ENCODE assay signal across 16 cellular contexts in the genomic region with DNA sequence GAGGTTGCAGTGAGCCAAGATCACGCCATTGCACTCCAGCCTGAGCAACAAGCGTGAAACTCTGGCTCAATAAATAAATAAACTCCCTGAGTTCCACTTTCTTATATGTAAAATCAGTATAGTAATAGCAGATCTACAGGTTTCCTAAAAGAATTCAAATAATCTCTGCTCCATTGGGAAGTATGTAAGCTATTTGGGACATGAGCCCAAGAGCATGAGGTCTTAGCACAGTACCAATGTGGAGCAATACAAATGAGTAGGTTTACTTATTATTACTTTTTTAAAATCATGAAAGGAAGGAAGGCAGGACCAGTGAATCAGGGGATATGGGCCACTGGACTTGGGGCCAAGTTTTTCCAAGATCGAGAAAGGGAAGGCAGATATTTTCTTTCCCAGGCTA.
"Had no signal": no experiment of that assay in that cellular context is flagged by ENCODE, and none has a peak within 500 bp of the region (broad histone marks: within the 10 kb centered on the region; RNA-seq: fewer than 3 reads in every experiment).

No MANE protein-coding gene starts in this region.

- H3K27ac Mint-ChIP-seq: activated naive CD4-positive, alpha-beta T cell treated with anti-CD3 and anti-CD28 coated beads, Interleukin-2, amount 10 ng/mL, durations not matched to agents 7 days and 5 days; activated T-helper 2 cell treated with anti-CD3 and anti-CD28 coated beads, Interferon-gamma antibody, Interleukin-2, Interleukin-4, amounts not matched to agents 10 μg/mL and 5 μg/mL and 100 μg/mL, durations not matched to agents 14 hours and 24 hours and 36 hours; natural killer cell; stimulated activated naive CD8-positive, alpha-beta T cell treated with anti-CD3 and anti-CD28 coated beads, Interleukin-15, Interleukin-2, amounts not matched to agents 100 ng/mL and 50 ng/mL, for 24 hours had no signal

- H3K4me1 Mint-ChIP-seq: activated naive CD4-positive, alpha-beta T cell treated with anti-CD3 and anti-CD28 coated beads, Interleukin-2, amount 10 ng/mL, durations not matched to agents 7 days and 5 days; natural killer cell had no signal

- ATAC-seq: activated CD4-positive, CD25-positive, alpha-beta regulatory T cell treated with anti-CD3 and anti-CD28 coated beads, Interleukin-2, amount 50 U/mL, for 24 hours; left lobe of liver; natural killer cell; psoas muscle had no signal

- H3K4me1 ChIP-seq: breast epithelium, psoas muscle had no signal

- H3K9me3 Mint-ChIP-seq: activated naive CD4-positive, alpha-beta T cell treated with anti-CD3 and anti-CD28 coated beads, Interleukin-2, amount 10 ng/mL, durations not matched to agents 7 days and 5 days; activated T-helper 2 cell treated with anti-CD3 and anti-CD28 coated beads, Interferon-gamma antibody, Interleukin-2, Interleukin-4, amounts not matched to agents 10 μg/mL and 5 μg/mL and 100 μg/mL, durations not matched to agents 14 hours and 24 hours and 36 hours; stimulated activated naive CD8-positive, alpha-beta T cell treated with anti-CD3 and anti-CD28 coated beads, Interleukin-15, Interleukin-2, amounts not matched to agents 100 ng/mL and 50 ng/mL, for 24 hours had no signal

- H3K27me3 Mint-ChIP-seq: activated naive CD4-positive, alpha-beta T cell treated with anti-CD3 and anti-CD28 coated beads, Interleukin-2, amount 10 ng/mL, durations not matched to agents 7 days and 5 days; stimulated activated naive CD8-positive, alpha-beta T cell treated with anti-CD3 and anti-CD28 coated beads, Interleukin-15, Interleukin-2, amounts not matched to agents 100 ng/mL and 50 ng/mL, for 24 hours had no signal

- H3K9me3 ChIP-seq: breast epithelium, psoas muscle, sigmoid colon, thoracic aorta had no signal

- DNase-seq: activated naive CD4-positive, alpha-beta T cell treated with anti-CD3 and anti-CD28 coated beads, Interleukin-2, amount 10 ng/mL, durations not matched to agents 7 days and 5 days; amniotic stem cell; islet precursor cell; mammary epithelial cell; natural killer cell; occipital lobe; psoas muscle; sigmoid colon; stimulated activated CD4-positive, alpha-beta T cell treated with anti-CD3 and anti-CD28 coated beads, Interleukin-12 subunit alpha, Interleukin-12 subunit beta, amount 100 ng/mL, for 4 hours; stimulated activated CD4-positive, alpha-beta T cell treated with anti-CD3 and anti-CD28 coated beads, Interleukin-2, amount 100 ng/mL, for 48 hours had no signal

- H3K27me3 ChIP-seq: breast epithelium, sigmoid colon had no signal

- H3K36me3 ChIP-seq: breast epithelium, sigmoid colon, thoracic aorta had no signal

- H3K27ac ChIP-seq: breast epithelium, psoas muscle, thoracic aorta had no signal

- H3K4me3 ChIP-seq: breast epithelium, psoas muscle, sigmoid colon, thoracic aorta had no signal

- H3K36me3 Mint-ChIP-seq: activated naive CD4-positive, alpha-beta T cell treated with anti-CD3 and anti-CD28 coated beads, Interleukin-2, amount 10 ng/mL, durations not matched to agents 7 days and 5 days had no signal

- H3K4me3 Mint-ChIP-seq: activated naive CD4-positive, alpha-beta T cell treated with anti-CD3 and anti-CD28 coated beads, Interleukin-2, amount 10 ng/mL, durations not matched to agents 7 days and 5 days; natural killer cell; stimulated activated naive CD8-positive, alpha-beta T cell treated with anti-CD3 and anti-CD28 coated beads, Interleukin-15, Interleukin-2, amounts not matched to agents 100 ng/mL and 50 ng/mL, for 24 hours had no signal
